ENCODE assay signal across 7 cellular contexts in genomic region chr6:99424022-99424421, GRCh38. TPM values are rescaled to one million over a fixed set of nuclear protein-coding genes. Genes with fewer than 3 reads are reported as not detected.
DNase-seq lines count a peak whose midpoint lies in the region; ATAC-seq and TF ChIP-seq lines count a peak whose summit lies in the region.

No MANE protein-coding gene starts in this region.

- H3K9me3 ChIP-seq in iPS-20b (ENCODE audit: insufficient read depth, low read depth, low read length), result no peaks in the 10 kb centered on the region

- intact Hi-C loops in activated T-helper 1 cell treated with anti-CD3 and anti-CD28 coated beads, Interleukin-12 subunit alpha, Interleukin-12 subunit beta, Interleukin-2, Interleukin-4 antibody, amounts not matched to agents 30 ng/mL and 10 ng/mL and 1 ng/mL, durations not matched to agents 14 hours and 24 hours and 36 hours (cut with micrococcal nuclease), result loop anchor here (1.0 to 2.0 kb wide), 2 partner anchors 31 to 61 kb away; no protein-coding TSS in a partner anchor

- TF ChIP-seq CTCF in HFFc6 (IDR thresholded peaks at IDR 0.05), result no peak

- H3K9me3 Mint-ChIP-seq in HFFc6, result no peaks in the 10 kb centered on the region
- no peaks in the 10 kb centered on the region for H3K9me3 Mint-ChIP-seq in activated T-helper 1 cell treated with anti-CD3 and anti-CD28 coated beads, Interleukin-12 subunit alpha, Interleukin-12 subunit beta, Interleukin-2, Interleukin-4 antibody, amounts not matched to agents 30 ng/mL and 10 ng/mL and 1 ng/mL, durations not matched to agents 14 hours and 24 hours and 36 hours
- no peaks in the 10 kb centered on the region for H3K9me3 Mint-ChIP-seq in stimulated activated naive B cell treated with anti-CD40 and anti-IgM and Interleukin-4, amounts not matched to agents 10 μg/mL and 1 μg/mL and 100 μg/mL, for 72 hours

- H3K27ac Mint-ChIP-seq in HFFc6, result peak overlapping the region; percentile 100
- peak overlapping the region; percentile 56 for H3K27ac Mint-ChIP-seq in activated T-helper 1 cell treated with anti-CD3 and anti-CD28 coated beads, Interleukin-12 subunit alpha, Interleukin-12 subunit beta, Interleukin-2, Interleukin-4 antibody, amounts not matched to agents 30 ng/mL and 10 ng/mL and 1 ng/mL, durations not matched to agents 14 hours and 24 hours and 36 hours
- peak overlapping the region; percentile 79 for H3K27ac Mint-ChIP-seq in stimulated activated naive B cell treated with anti-CD40 and anti-IgM and Interleukin-4, amounts not matched to agents 10 μg/mL and 1 μg/mL and 100 μg/mL, for 72 hours

- H3K36me3 ChIP-seq in iPS-20b (ENCODE audit: insufficient read depth, low read depth, low read length), result peaks cover 26% of the 10 kb centered on the region

- no peaks in the 10 kb centered on the region for H3K27me3 ChIP-seq in iPS-20b (ENCODE audit: insufficient read depth, low read length)

- H3K4me3 Mint-ChIP-seq in HFFc6, result peak overlapping the region; percentile 99
- H3K4me3 Mint-ChIP-seq in activated T-helper 1 cell treated with anti-CD3 and anti-CD28 coated beads, Interleukin-12 subunit alpha, Interleukin-12 subunit beta, Interleukin-2, Interleukin-4 antibody, amounts not matched to agents 30 ng/mL and 10 ng/mL and 1 ng/mL, durations not matched to agents 14 hours and 24 hours and 36 hours, result peak overlapping the region; percentile 94
- H3K4me3 Mint-ChIP-seq in stimulated activated naive B cell treated with anti-CD40 and anti-IgM and Interleukin-4, amounts not matched to agents 10 μg/mL and 1 μg/mL and 100 μg/mL, for 72 hours, result peak overlapping the region; percentile 93 to 97

- peaks cover 4% of the 10 kb centered on the region; the same call in 1 of the 2 replicates for H3K27me3 Mint-ChIP-seq in HFFc6 (ENCODE audit: insufficient read depth)
- H3K27me3 Mint-ChIP-seq in activated T-helper 1 cell treated with anti-CD3 and anti-CD28 coated beads, Interleukin-12 subunit alpha, Interleukin-12 subunit beta, Interleukin-2, Interleukin-4 antibody, amounts not matched to agents 30 ng/mL and 10 ng/mL and 1 ng/mL, durations not matched to agents 14 hours and 24 hours and 36 hours (ENCODE audit: insufficient read depth), result no peaks in the 10 kb centered on the region
- H3K27me3 Mint-ChIP-seq in stimulated activated naive B cell treated with anti-CD40 and anti-IgM and Interleukin-4, amounts not matched to agents 10 μg/mL and 1 μg/mL and 100 μg/mL, for 72 hours, result no peaks in the 10 kb centered on the region

- peaks cover 19% of the 10 kb centered on the region; the same call in 1 of the 2 replicates for H3K4me1 ChIP-seq in iPS-20b (ENCODE audit: insufficient read depth, low read length)

- H3K4me1 Mint-ChIP-seq in HFFc6 (ENCODE audit: low read depth), result peaks cover 63% of the 10 kb centered on the region
- peaks cover 67% of the 10 kb centered on the region for H3K4me1 Mint-ChIP-seq in activated T-helper 1 cell treated with anti-CD3 and anti-CD28 coated beads, Interleukin-12 subunit alpha, Interleukin-12 subunit beta, Interleukin-2, Interleukin-4 antibody, amounts not matched to agents 30 ng/mL and 10 ng/mL and 1 ng/mL, durations not matched to agents 14 hours and 24 hours and 36 hours (ENCODE audit: low read depth)
- peaks cover 33 to 63% of the 10 kb centered on the region in 2 donors for H3K4me1 Mint-ChIP-seq in stimulated activated naive B cell treated with anti-CD40 and anti-IgM and Interleukin-4, amounts not matched to agents 10 μg/mL and 1 μg/mL and 100 μg/mL, for 72 hours

- peak overlapping the region; percentile 98 for H3K27ac ChIP-seq in iPS-20b (ENCODE audit: low read length)

- H3K36me3 Mint-ChIP-seq in HFFc6 (ENCODE audit: low read depth), result peaks cover 13% of the 10 kb centered on the region; the same call in 1 of the 2 replicates
- H3K36me3 Mint-ChIP-seq in activated T-helper 1 cell treated with anti-CD3 and anti-CD28 coated beads, Interleukin-12 subunit alpha, Interleukin-12 subunit beta, Interleukin-2, Interleukin-4 antibody, amounts not matched to agents 30 ng/mL and 10 ng/mL and 1 ng/mL, durations not matched to agents 14 hours and 24 hours and 36 hours (ENCODE audit: low read depth), result peaks cover 30% of the 10 kb centered on the region
- H3K36me3 Mint-ChIP-seq in stimulated activated naive B cell treated with anti-CD40 and anti-IgM and Interleukin-4, amounts not matched to agents 10 μg/mL and 1 μg/mL and 100 μg/mL, for 72 hours, result peaks cover 17 to 31% of the 10 kb centered on the region in 2 donors

- H3K9ac ChIP-seq in iPS-20b (ENCODE audit: low read depth, low read length), result peak overlapping the region; percentile 99; the same call in 1 of the 2 replicates

- no peak for ATAC-seq in stimulated activated naive B cell treated with anti-CD40 and anti-IgM and Interleukin-4, amounts not matched to agents 10 μg/mL and 1 μg/mL and 100 μg/mL, for 72 hours (replicated peaks)
- ATAC-seq in GM18870 (IDR thresholded peaks at IDR 0.05; ENCODE audit: unreplicated experiment), result no peak

- DNase-seq in HFFc6, result no peak
- DNase-seq in activated T-helper 1 cell treated with anti-CD3 and anti-CD28 coated beads, Interleukin-12 subunit alpha, Interleukin-12 subunit beta, Interleukin-2, Interleukin-4 antibody, amounts not matched to agents 30 ng/mL and 10 ng/mL and 1 ng/mL, durations not matched to agents 14 hours and 24 hours and 36 hours (ENCODE audit: low spot score), result no peak
- DNase-seq in stimulated activated naive B cell treated with anti-CD40 and anti-IgM and Interleukin-4, amounts not matched to agents 10 μg/mL and 1 μg/mL and 100 μg/mL, for 72 hours, result no peak
- no peak for DNase-seq in DMS114 treated with DMSO at 0.1 percent for 48 hours (lab: John Stamatoyannopoulos, UW; ENCODE audit: unreplicated experiment)
- no peak for DNase-seq in NCI-H748 treated with DMSO at 0.1 percent for 48 hours (lab: John Stamatoyannopoulos, UW)

- H3K4me3 ChIP-seq in iPS-20b (ENCODE audit: low read length), result peak overlapping the region; percentile 97

RNA-seq across cellular contexts. Expression of gene PNISR, which starts 1.1 kb away (rescaled TPM):
- 10 to 100 TPM; 40.9 to 51.3 (median 45.2) TPM for total RNA-seq in HFFc6 (2021; fragmentation: NEBNext Ultra II Directional; extraction: Animal tissue kit (Norgen Biotek cat#: 25700))
- total RNA-seq in activated T-helper 1 cell treated with anti-CD3 and anti-CD28 coated beads, Interleukin-12 subunit alpha, Interleukin-12 subunit beta, Interleukin-2, Interleukin-4 antibody, amounts not matched to agents 30 ng/mL and 10 ng/mL and 1 ng/mL, durations not matched to agents 14 hours and 24 hours and 36 hours, result 98.4 and 112 TPM in 2 replicates

RNA-seq across cellular contexts. Expression of gene COQ3, which starts 30.0 kb away (rescaled TPM):
- total RNA-seq in HFFc6 (2021; fragmentation: NEBNext Ultra II Directional; extraction: Animal tissue kit (Norgen Biotek cat#: 25700)), result 10 to 100 TPM in 4 of 6 experiments, 1 to 10 TPM in 2; 7.3 to 12.8 (median 10.9) TPM
- total RNA-seq in activated T-helper 1 cell treated with anti-CD3 and anti-CD28 coated beads, Interleukin-12 subunit alpha, Interleukin-12 subunit beta, Interleukin-2, Interleukin-4 antibody, amounts not matched to agents 30 ng/mL and 10 ng/mL and 1 ng/mL, durations not matched to agents 14 hours and 24 hours and 36 hours, result 13.5 and 16.7 TPM in 2 replicates
